Comparison of ENCODE assay signal across 1 cellular context in the genomic region with DNA sequence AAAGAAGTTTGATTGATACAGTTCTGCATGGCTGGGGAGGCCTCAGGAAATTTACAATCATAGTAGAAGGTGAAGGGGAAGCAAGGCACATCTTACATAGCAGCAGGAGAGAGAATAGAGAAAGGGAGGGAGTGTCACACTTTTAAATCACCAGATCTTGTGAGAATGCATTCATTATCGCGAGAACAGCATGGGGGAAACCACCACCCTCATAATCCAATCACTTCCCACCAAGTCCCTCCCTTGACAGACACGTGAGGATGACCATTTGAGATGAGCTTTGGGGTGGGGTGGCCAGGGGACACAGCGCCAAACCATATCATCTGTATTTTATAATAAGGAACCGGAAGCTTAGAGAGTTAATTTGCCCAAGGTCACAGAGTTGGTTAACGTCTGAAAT.
TF ChIP-seq lines count a peak whose summit lies in the region.

No MANE protein-coding gene starts in this region.

TF ChIP-seq in WTC11, 78 proteins besides CTCF, POLR2A, EP300 and RAD21 (continued from another document):
- TF ChIP-seq, protein P1, sequence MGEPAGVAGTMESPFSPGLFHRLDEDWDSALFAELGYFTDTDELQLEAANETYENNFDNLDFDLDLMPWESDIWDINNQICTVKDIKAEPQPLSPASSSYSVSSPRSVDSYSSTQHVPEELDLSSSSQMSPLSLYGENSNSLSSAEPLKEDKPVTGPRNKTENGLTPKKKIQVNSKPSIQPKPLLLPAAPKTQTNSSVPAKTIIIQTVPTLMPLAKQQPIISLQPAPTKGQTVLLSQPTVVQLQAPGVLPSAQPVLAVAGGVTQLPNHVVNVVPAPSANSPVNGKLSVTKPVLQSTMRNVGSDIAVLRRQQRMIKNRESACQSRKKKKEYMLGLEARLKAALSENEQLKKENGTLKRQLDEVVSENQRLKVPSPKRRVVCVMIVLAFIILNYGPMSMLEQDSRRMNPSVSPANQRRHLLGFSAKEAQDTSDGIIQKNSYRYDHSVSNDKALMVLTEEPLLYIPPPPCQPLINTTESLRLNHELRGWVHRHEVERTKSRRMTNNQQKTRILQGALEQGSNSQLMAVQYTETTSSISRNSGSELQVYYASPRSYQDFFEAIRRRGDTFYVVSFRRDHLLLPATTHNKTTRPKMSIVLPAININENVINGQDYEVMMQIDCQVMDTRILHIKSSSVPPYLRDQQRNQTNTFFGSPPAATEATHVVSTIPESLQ (CRISPR knock-in tag; IDR thresholded peaks at IDR 0.05), result no peak
- TF ChIP-seq ETV6 (CRISPR knock-in tag; IDR thresholded peaks at IDR 0.05), result no peak
